In genomic region chr16:87388818-87389134, GRCh38 we compare ENCODE assay signal across 7 cellular contexts. TPM values are rescaled to one million over a fixed set of nuclear protein-coding genes. Genes with fewer than 3 reads are reported as not detected.
DNase-seq lines count a peak whose midpoint lies in the region; ATAC-seq and TF ChIP-seq lines count a peak whose summit lies in the region.

No MANE protein-coding gene starts in this region.

- POLR2A ChIA-PET in WTC11 (lab: Charles Lee): interaction anchor here (0.6 kb wide), 1 partner anchor 465 kb away, joined by 3 read pairs; no protein-coding TSS in a partner anchor

- peaks cover 28% of the 10 kb centered on the region for H3K4me1 Mint-ChIP-seq in WTC11
- H3K4me1 Mint-ChIP-seq in stimulated activated effector memory CD8-positive, alpha-beta T cell treated with anti-CD3 and anti-CD28 coated beads, Interleukin-12 subunit alpha, Interleukin-12 subunit beta, amount 100 ng/mL, for 72 hours: peaks cover 47% of the 10 kb centered on the region

- H3K27me3 Mint-ChIP-seq in WTC11 (ENCODE audit: low read depth): peaks cover 3% of the 10 kb centered on the region; the same call in 1 of the 2 replicates

- ATAC-seq in WTC11: no peak
- ATAC-seq in stimulated activated effector memory CD8-positive, alpha-beta T cell treated with anti-CD3 and anti-CD28 coated beads, Interleukin-12 subunit alpha, Interleukin-12 subunit beta, amount 100 ng/mL, for 72 hours: no peak
- ATAC-seq in GM19324 (IDR thresholded peaks at IDR 0.05; ENCODE audit: low FRiP score, unreplicated experiment): no peak

- peaks cover 18% of the 10 kb centered on the region for H3K4me1 ChIP-seq in iPS-18a (ENCODE audit: control insufficient read depth, low read depth, low read length)

- no peaks in the 10 kb centered on the region for H3K27me3 ChIP-seq in HL-60 (ENCODE audit: insufficient read depth, poor library complexity, severe bottlenecking)
- peaks cover 5% of the 10 kb centered on the region for H3K27me3 ChIP-seq in iPS-18a (ENCODE audit: control insufficient read depth, insufficient read depth, low read length)

- no peak overlapping the region for H3K4me3 ChIP-seq in HL-60 (replicated peaks; ENCODE audit: insufficient read depth, low read length)
- H3K4me3 ChIP-seq in iPS-18a (ENCODE audit: low read length): peak overlapping the region; percentile 40

- no peaks in the 10 kb centered on the region for H3K9me3 Mint-ChIP-seq in WTC11
- H3K9me3 Mint-ChIP-seq in stimulated activated effector memory CD8-positive, alpha-beta T cell treated with anti-CD3 and anti-CD28 coated beads, Interleukin-12 subunit alpha, Interleukin-12 subunit beta, amount 100 ng/mL, for 72 hours: no peaks in the 10 kb centered on the region

- H3K9me3 ChIP-seq in iPS-18a (ENCODE audit: control insufficient read depth, low read depth, low read length): no peaks in the 10 kb centered on the region

- H3K9ac ChIP-seq in iPS-18a (ENCODE audit: low read length): peak overlapping the region; percentile 16

- no peaks in the 10 kb centered on the region for H3K36me3 Mint-ChIP-seq in WTC11
- H3K36me3 Mint-ChIP-seq in stimulated activated effector memory CD8-positive, alpha-beta T cell treated with anti-CD3 and anti-CD28 coated beads, Interleukin-12 subunit alpha, Interleukin-12 subunit beta, amount 100 ng/mL, for 72 hours: peaks cover 47% of the 10 kb centered on the region

- H3K27ac ChIP-seq in HL-60 (replicated peaks) (peak overlapping the region; percentile 81), iPS-18a (ENCODE audit: low read length) (peak overlapping the region; percentile 78)

- DNase-seq in HL-60 (ENCODE audit: low read depth in 1 of 2, low spot score in 1 of 2): no peak
- no peak for DNase-seq in WTC11 (ENCODE audit: low spot score)
- DNase-seq in stimulated activated effector memory CD8-positive, alpha-beta T cell treated with anti-CD3 and anti-CD28 coated beads, Interleukin-12 subunit alpha, Interleukin-12 subunit beta, amount 100 ng/mL, for 72 hours (ENCODE audit: low spot score in 2 of 2): no peak
- DNase-seq in GM19240 (ENCODE audit: insufficient read length, low spot score): no peak
- DNase-seq in kidney tubule cell (ENCODE audit: low spot score): no peak

- H3K27ac Mint-ChIP-seq in WTC11: peak overlapping the region; percentile 98
- H3K27ac Mint-ChIP-seq in stimulated activated effector memory CD8-positive, alpha-beta T cell treated with anti-CD3 and anti-CD28 coated beads, Interleukin-12 subunit alpha, Interleukin-12 subunit beta, amount 100 ng/mL, for 72 hours: peak overlapping the region; percentile 97

- CTCF ChIA-PET in WTC11 (lab: Charles Lee): interaction anchor here (1.1 to 1.6 kb wide), 4 partner anchors 74 to 248 kb away, joined by 4 to 5 read pairs (median 4); no protein-coding TSS in a partner anchor

- H3K36me3 ChIP-seq in iPS-18a (ENCODE audit: control insufficient read depth, low read depth, low read length): no peaks in the 10 kb centered on the region

- TF ChIP-seq CTCF in HL-60 (IDR thresholded peaks at IDR 0.05; ENCODE audit: insufficient read depth, low read length) (no peak), WTC11 (IDR thresholded peaks at IDR 0.05) (no peak)

- H3K4me3 Mint-ChIP-seq in WTC11: peak overlapping the region; percentile 52
- peak overlapping the region; percentile 63 for H3K4me3 Mint-ChIP-seq in stimulated activated effector memory CD8-positive, alpha-beta T cell treated with anti-CD3 and anti-CD28 coated beads, Interleukin-12 subunit alpha, Interleukin-12 subunit beta, amount 100 ng/mL, for 72 hours

TF ChIP-seq in WTC11, 78 proteins besides CTCF, POLR2A, EP300 and RAD21 (continues in another document):
- TF ChIP-seq, protein P1, sequence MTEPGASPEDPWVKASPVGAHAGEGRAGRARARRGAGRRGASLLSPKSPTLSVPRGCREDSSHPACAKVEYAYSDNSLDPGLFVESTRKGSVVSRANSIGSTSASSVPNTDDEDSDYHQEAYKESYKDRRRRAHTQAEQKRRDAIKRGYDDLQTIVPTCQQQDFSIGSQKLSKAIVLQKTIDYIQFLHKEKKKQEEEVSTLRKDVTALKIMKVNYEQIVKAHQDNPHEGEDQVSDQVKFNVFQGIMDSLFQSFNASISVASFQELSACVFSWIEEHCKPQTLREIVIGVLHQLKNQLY (CRISPR knock-in tag; IDR thresholded peaks at IDR 0.05): no peak
- TF ChIP-seq NFE2L1 (CRISPR knock-in tag; IDR thresholded peaks at IDR 0.05) (no peak), ZBTB21 (CRISPR knock-in tag; IDR thresholded peaks at IDR 0.05; ENCODE audit: borderline replicate concordance) (no peak), SP1 (CRISPR knock-in tag; conservative IDR thresholded peaks at IDR 0.05) (no peak), ZNF232 (CRISPR knock-in tag; IDR thresholded peaks at IDR 0.05) (no peak), EMX1 (CRISPR knock-in tag; IDR thresholded peaks at IDR 0.05) (no peak), ZNF512 (CRISPR knock-in tag; IDR thresholded peaks at IDR 0.05; ENCODE audit: borderline replicate concordance) (no peak), TCF7 (CRISPR knock-in tag; IDR thresholded peaks at IDR 0.05; ENCODE audit: low read depth) (no peak), ERG (CRISPR knock-in tag; IDR thresholded peaks at IDR 0.05) (no peak)
- TF ChIP-seq, protein P2, sequence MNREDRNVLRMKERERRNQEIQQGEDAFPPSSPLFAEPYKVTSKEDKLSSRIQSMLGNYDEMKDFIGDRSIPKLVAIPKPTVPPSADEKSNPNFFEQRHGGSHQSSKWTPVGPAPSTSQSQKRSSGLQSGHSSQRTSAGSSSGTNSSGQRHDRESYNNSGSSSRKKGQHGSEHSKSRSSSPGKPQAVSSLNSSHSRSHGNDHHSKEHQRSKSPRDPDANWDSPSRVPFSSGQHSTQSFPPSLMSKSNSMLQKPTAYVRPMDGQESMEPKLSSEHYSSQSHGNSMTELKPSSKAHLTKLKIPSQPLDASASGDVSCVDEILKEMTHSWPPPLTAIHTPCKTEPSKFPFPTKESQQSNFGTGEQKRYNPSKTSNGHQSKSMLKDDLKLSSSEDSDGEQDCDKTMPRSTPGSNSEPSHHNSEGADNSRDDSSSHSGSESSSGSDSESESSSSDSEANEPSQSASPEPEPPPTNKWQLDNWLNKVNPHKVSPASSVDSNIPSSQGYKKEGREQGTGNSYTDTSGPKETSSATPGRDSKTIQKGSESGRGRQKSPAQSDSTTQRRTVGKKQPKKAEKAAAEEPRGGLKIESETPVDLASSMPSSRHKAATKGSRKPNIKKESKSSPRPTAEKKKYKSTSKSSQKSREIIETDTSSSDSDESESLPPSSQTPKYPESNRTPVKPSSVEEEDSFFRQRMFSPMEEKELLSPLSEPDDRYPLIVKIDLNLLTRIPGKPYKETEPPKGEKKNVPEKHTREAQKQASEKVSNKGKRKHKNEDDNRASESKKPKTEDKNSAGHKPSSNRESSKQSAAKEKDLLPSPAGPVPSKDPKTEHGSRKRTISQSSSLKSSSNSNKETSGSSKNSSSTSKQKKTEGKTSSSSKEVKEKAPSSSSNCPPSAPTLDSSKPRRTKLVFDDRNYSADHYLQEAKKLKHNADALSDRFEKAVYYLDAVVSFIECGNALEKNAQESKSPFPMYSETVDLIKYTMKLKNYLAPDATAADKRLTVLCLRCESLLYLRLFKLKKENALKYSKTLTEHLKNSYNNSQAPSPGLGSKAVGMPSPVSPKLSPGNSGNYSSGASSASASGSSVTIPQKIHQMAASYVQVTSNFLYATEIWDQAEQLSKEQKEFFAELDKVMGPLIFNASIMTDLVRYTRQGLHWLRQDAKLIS (CRISPR knock-in tag; IDR thresholded peaks at IDR 0.05; ENCODE audit: borderline replicate concordance): no peak
- TF ChIP-seq, protein P3, sequence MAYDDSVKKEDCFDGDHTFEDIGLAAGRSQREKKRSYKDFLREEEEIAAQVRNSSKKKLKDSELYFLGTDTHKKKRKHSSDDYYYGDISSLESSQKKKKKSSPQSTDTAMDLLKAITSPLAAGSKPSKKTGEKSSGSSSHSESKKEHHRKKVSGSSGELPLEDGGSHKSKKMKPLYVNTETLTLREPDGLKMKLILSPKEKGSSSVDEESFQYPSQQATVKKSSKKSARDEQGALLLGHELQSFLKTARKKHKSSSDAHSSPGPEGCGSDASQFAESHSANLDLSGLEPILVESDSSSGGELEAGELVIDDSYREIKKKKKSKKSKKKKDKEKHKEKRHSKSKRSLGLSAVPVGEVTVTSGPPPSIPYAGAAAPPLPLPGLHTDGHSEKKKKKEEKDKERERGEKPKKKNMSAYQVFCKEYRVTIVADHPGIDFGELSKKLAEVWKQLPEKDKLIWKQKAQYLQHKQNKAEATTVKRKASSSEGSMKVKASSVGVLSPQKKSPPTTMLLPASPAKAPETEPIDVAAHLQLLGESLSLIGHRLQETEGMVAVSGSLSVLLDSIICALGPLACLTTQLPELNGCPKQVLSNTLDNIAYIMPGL (CRISPR knock-in tag; IDR thresholded peaks at IDR 0.05): no peak

RNA-seq across cellular contexts. Expression of gene MAP1LC3B, which starts 3.4 kb away (rescaled TPM):
- 40.1 to 46.9 TPM (median 43.2 TPM) in 3 replicates for total RNA-seq in WTC11 (2021)

RNA-seq across cellular contexts. Expression of gene FBXO31, which starts 5.2 kb away (rescaled TPM):
- 20.8 to 24.2 TPM (median 22.6 TPM) in 3 replicates for total RNA-seq in WTC11 (2021)
